35 cellular contexts compared by ENCODE assay signal in genomic region chr3:13800064-13800463, GRCh38.
"Had no signal": no experiment of that assay in that cellular context is flagged by ENCODE, and none has a peak within 500 bp of the region (broad histone marks: within the 10 kb centered on the region; RNA-seq: fewer than 3 reads in every experiment).

No MANE protein-coding gene starts in this region.

- H3K4me1 ChIP-seq: adrenal gland, ascending aorta had no signal

- H3K27me3 Mint-ChIP-seq: activated CD8-positive, alpha-beta T cell treated with anti-CD3 and anti-CD28 coated beads for 36 hours had no signal

- H3K36me3 ChIP-seq: adrenal gland, ascending aorta, cardiac muscle cell had no signal

- H3K4me3 Mint-ChIP-seq: activated B cell treated with CpG ODN at 0.5 μM for 24 hours; activated CD4-positive, alpha-beta memory T cell treated with anti-CD3 and anti-CD28 coated beads for 36 hours; activated CD4-positive, alpha-beta T cell treated with anti-CD3 and anti-CD28 coated beads, Interleukin-2, amount 10 ng/mL, durations not matched to agents 24 days and 14 days; activated CD8-positive, alpha-beta T cell treated with anti-CD3 and anti-CD28 coated beads for 36 hours; activated naive CD4-positive, alpha-beta T cell treated with anti-CD3 and anti-CD28 coated beads for 36 hours; activated naive CD8-positive, alpha-beta T cell treated with anti-CD3 and anti-CD28 coated beads for 36 hours; activated T-cell treated with anti-CD3 and anti-CD28 coated beads, Interleukin-2, amount 50 U/mL, for 4 hours; activated T-cell treated with anti-CD3 and anti-CD28 coated beads, Interleukin-2, amount 50 U/mL, for 72 hours; activated T-helper 1 cell treated with anti-CD3 and anti-CD28 coated beads, Interleukin-12 subunit alpha, Interleukin-12 subunit beta, Interleukin-2, Interleukin-4 antibody, amounts not matched to agents 30 ng/mL and 10 ng/mL and 1 ng/mL, durations not matched to agents 14 hours and 24 hours and 36 hours; activated T-helper 17 cell treated with anti-CD3 and anti-CD28 coated beads, Interleukin-2, amount 50 U/mL, for 72 hours; central memory CD8-positive, alpha-beta T cell; T-helper 1 cell treated with Interleukin-12 subunit alpha and Interleukin-12 subunit beta and Interleukin-4 antibody, amounts not matched to agents 30 μg/mL and 1 μg/mL, for 36 hours; T-helper 2 cell treated with Interferon-gamma antibody and Interleukin-4, amounts not matched to agents 5 μg/mL and 100 μg/mL, for 36 hours had no signal

- H3K4me3 ChIP-seq: adrenal gland, ascending aorta, cardiac muscle cell had no signal

- H3K9me3 ChIP-seq: adrenal gland, ascending aorta had no signal

- H3K9me3 Mint-ChIP-seq: activated B cell treated with CpG ODN at 0.5 μM for 24 hours; activated CD4-positive, alpha-beta memory T cell treated with anti-CD3 and anti-CD28 coated beads for 36 hours; activated CD4-positive, alpha-beta T cell treated with anti-CD3 and anti-CD28 coated beads, Interleukin-2, amount 10 ng/mL, durations not matched to agents 24 days and 14 days; activated CD8-positive, alpha-beta T cell treated with anti-CD3 and anti-CD28 coated beads for 36 hours; activated naive CD4-positive, alpha-beta T cell treated with anti-CD3 and anti-CD28 coated beads for 36 hours; activated naive CD4-positive, alpha-beta T cell treated with anti-CD3 and anti-CD28 coated beads, Interleukin-2, amount 50 U/mL, for 72 hours; activated naive CD8-positive, alpha-beta T cell treated with anti-CD3 and anti-CD28 coated beads for 36 hours; activated T-cell treated with anti-CD3 and anti-CD28 coated beads, Interleukin-2, amount 50 U/mL, for 4 hours; activated T-cell treated with anti-CD3 and anti-CD28 coated beads, Interleukin-2, amount 50 U/mL, for 72 hours; activated T-helper 1 cell treated with anti-CD3 and anti-CD28 coated beads, Interleukin-12 subunit alpha, Interleukin-12 subunit beta, Interleukin-2, Interleukin-4 antibody, amounts not matched to agents 30 ng/mL and 10 ng/mL and 1 ng/mL, durations not matched to agents 14 hours and 24 hours and 36 hours; activated T-helper 17 cell treated with anti-CD3 and anti-CD28 coated beads, Interleukin-2, amount 50 U/mL, for 72 hours; central memory CD8-positive, alpha-beta T cell; T-helper 2 cell treated with Interferon-gamma antibody and Interleukin-4, amounts not matched to agents 5 μg/mL and 100 μg/mL, for 36 hours had no signal

- ATAC-seq: activated CD8-positive, alpha-beta T cell treated with anti-CD3 and anti-CD28 coated beads for 36 hours; activated naive CD4-positive, alpha-beta T cell treated with anti-CD3 and anti-CD28 coated beads, Interleukin-2, amount 50 U/mL, for 72 hours; activated T-cell treated with anti-CD3 and anti-CD28 coated beads, Interleukin-2, amount 50 U/mL, for 4 hours; activated T-cell treated with anti-CD3 and anti-CD28 coated beads, Interleukin-2, amount 50 U/mL, for 72 hours; activated T-helper 17 cell treated with anti-CD3 and anti-CD28 coated beads, Interleukin-2, amount 50 U/mL, for 72 hours had no signal

- DNase-seq: activated B cell treated with CpG ODN at 0.5 μM for 24 hours; activated CD4-positive, alpha-beta memory T cell treated with anti-CD3 and anti-CD28 coated beads for 36 hours; activated CD4-positive, alpha-beta T cell treated with anti-CD3 and anti-CD28 coated beads for 4 hours; activated CD4-positive, alpha-beta T cell treated with anti-CD3 and anti-CD28 coated beads, Interleukin-2, amount 10 ng/mL, durations not matched to agents 24 days and 14 days; activated CD4-positive, alpha-beta T cell treated with anti-CD3 and anti-CD28 coated beads, Interleukin-2, amount 50 U/mL, for 1 hour; activated CD4-positive, alpha-beta T cell treated with anti-CD3 and anti-CD28 coated beads, Interleukin-2, amount 50 U/mL, for 4 hours; activated CD4-positive, CD25-positive, alpha-beta regulatory T cell treated with anti-CD3 and anti-CD28 coated beads, Interleukin-2, amount 50 U/mL, for 72 hours; activated CD8-positive, alpha-beta memory T cell treated with anti-CD3 and anti-CD28 coated beads, Interleukin-2, amount 50 U/mL, for 4 hours; activated CD8-positive, alpha-beta T cell treated with anti-CD3 and anti-CD28 coated beads for 36 hours; activated effector memory CD4-positive, alpha-beta T cell treated with anti-CD3 and anti-CD28 coated beads, Interleukin-2, amount 50 U/mL, for 16 hours; activated gamma-delta T cell treated with Interleukin-2 at 50 U/mL for 16 hours; activated naive CD4-positive, alpha-beta T cell; activated naive CD4-positive, alpha-beta T cell treated with anti-CD3 and anti-CD28 coated beads for 36 hours; activated naive CD4-positive, alpha-beta T cell treated with anti-CD3 and anti-CD28 coated beads, Interleukin-2, amount 50 U/mL, for 16 hours; activated naive CD8-positive, alpha-beta T cell treated with anti-CD3 and anti-CD28 coated beads for 36 hours; activated T-cell treated with anti-CD3 and anti-CD28 coated beads for 4 hours; activated T-cell treated with anti-CD3 and anti-CD28 coated beads, Interleukin-2, amount 50 U/mL, for 1 hour; activated T-cell treated with anti-CD3 and anti-CD28 coated beads, Interleukin-2, amount 50 U/mL, for 4 hours; activated T-cell treated with anti-CD3 and anti-CD28 coated beads, Interleukin-2, amount 50 U/mL, for 72 hours; adrenal gland; amniotic stem cell; caudate nucleus; SW 1271; T-helper 1 cell; T-helper 2 cell; T-helper 9 cell had no signal

- H3K4me1 Mint-ChIP-seq: activated B cell treated with CpG ODN at 0.5 μM for 24 hours; activated CD4-positive, alpha-beta T cell treated with anti-CD3 and anti-CD28 coated beads, Interleukin-2, amount 10 ng/mL, durations not matched to agents 24 days and 14 days; activated T-helper 17 cell treated with anti-CD3 and anti-CD28 coated beads, Interleukin-2, amount 50 U/mL, for 72 hours; central memory CD8-positive, alpha-beta T cell had no signal

- H3K27ac ChIP-seq: adrenal gland, ascending aorta, cardiac muscle cell, VCaP had no signal

- H3K27ac Mint-ChIP-seq: activated B cell treated with CpG ODN at 0.5 μM for 24 hours; activated CD4-positive, alpha-beta memory T cell treated with anti-CD3 and anti-CD28 coated beads for 36 hours; activated CD4-positive, alpha-beta T cell treated with anti-CD3 and anti-CD28 coated beads, Interleukin-2, amount 10 ng/mL, durations not matched to agents 24 days and 14 days; activated CD8-positive, alpha-beta T cell treated with anti-CD3 and anti-CD28 coated beads for 36 hours; activated naive CD4-positive, alpha-beta T cell treated with anti-CD3 and anti-CD28 coated beads for 36 hours; activated naive CD8-positive, alpha-beta T cell treated with anti-CD3 and anti-CD28 coated beads for 36 hours; activated T-cell treated with anti-CD3 and anti-CD28 coated beads, Interleukin-2, amount 50 U/mL, for 72 hours; activated T-helper 1 cell treated with anti-CD3 and anti-CD28 coated beads, Interleukin-12 subunit alpha, Interleukin-12 subunit beta, Interleukin-2, Interleukin-4 antibody, amounts not matched to agents 30 ng/mL and 10 ng/mL and 1 ng/mL, durations not matched to agents 14 hours and 24 hours and 36 hours; activated T-helper 17 cell treated with anti-CD3 and anti-CD28 coated beads, Interleukin-2, amount 50 U/mL, for 72 hours; T-helper 1 cell treated with Interleukin-12 subunit alpha and Interleukin-12 subunit beta and Interleukin-4 antibody, amounts not matched to agents 30 μg/mL and 1 μg/mL, for 36 hours; T-helper 2 cell treated with Interferon-gamma antibody and Interleukin-4, amounts not matched to agents 5 μg/mL and 100 μg/mL, for 36 hours had no signal

- H3K36me3 Mint-ChIP-seq: activated CD4-positive, alpha-beta memory T cell treated with anti-CD3 and anti-CD28 coated beads for 36 hours; activated naive CD4-positive, alpha-beta T cell treated with anti-CD3 and anti-CD28 coated beads, Interleukin-2, amount 50 U/mL, for 72 hours; activated naive CD8-positive, alpha-beta T cell treated with anti-CD3 and anti-CD28 coated beads for 36 hours had no signal

- H3K27me3 ChIP-seq: adrenal gland, ascending aorta, cardiac muscle cell had no signal
